ENCODE assay signal across 8 cellular contexts in genomic region chr20:57388953-57389694, GRCh38. TPM values are rescaled to one million over a fixed set of nuclear protein-coding genes. Genes with fewer than 3 reads are reported as not detected.
A peak's percentile ranks its signal among the peaks of the same experiment; 100 is the strongest.
DNase-seq lines count a peak whose midpoint lies in the region; ATAC-seq, FAIRE-seq and TF ChIP-seq lines count a peak whose summit lies in the region.

No MANE protein-coding gene starts in this region.

- peak overlapping the region; percentile 82 to 86 (median 84) for H3K4me3 Mint-ChIP-seq in immature natural killer cell

- FAIRE-seq in bronchial epithelial cell (lab: Jason Lieb, UNC): no peak

- TF ChIP-seq CTCF in GM12872 (IDR thresholded peaks at IDR 0.05; ENCODE audit: insufficient read depth, low read depth, low read length) (peak; percentile 71), bronchial epithelial cell (IDR thresholded peaks at IDR 0.05; ENCODE audit: insufficient read depth, low read length, severe bottlenecking) (peak; percentile 21)

- ATAC-seq in HG03135 (IDR thresholded peaks at IDR 0.05; ENCODE audit: unreplicated experiment): no peak

- H3K4me3 ChIP-seq in bronchial epithelial cell (ENCODE audit: low read depth, low read length): peak overlapping the region; percentile 25

- peaks cover 5 to 13% (median 5%) of the 10 kb centered on the region in 3 donors for H3K36me3 Mint-ChIP-seq in immature natural killer cell

- H3K9me3 Mint-ChIP-seq in immature natural killer cell: no peaks in the 10 kb centered on the region

- H3K36me3 ChIP-seq in bronchial epithelial cell (ENCODE audit: control insufficient read depth, insufficient read depth, low read length): peaks cover 5% of the 10 kb centered on the region

- peak overlapping the region; percentile 66 to 95 (median 93) for H3K27ac Mint-ChIP-seq in immature natural killer cell

- H3K27me3 ChIP-seq in bronchial epithelial cell (ENCODE audit: control insufficient read depth, insufficient read depth, low read length): no peaks in the 10 kb centered on the region

- DNase-seq in HT-29 (ENCODE audit: low spot score): peak; percentile 90
- DNase-seq in T-helper 9 cell: peak; percentile 44
- DNase-seq in bronchial epithelial cell (ENCODE audit: low read depth): peak; percentile 46
- DNase-seq in immature natural killer cell: peak; percentile 68 to 70 (median 69)
- DNase-seq in stimulated activated CD4-positive, alpha-beta T cell treated with anti-CD3 and anti-CD28 coated beads, Interleukin-12 subunit alpha, Interleukin-12 subunit beta, amount 100 ng/mL, for 48 hours (ENCODE audit: low read depth in 2 of 3, low spot score in 1 of 3): peak; percentile 44 to 57 (median 51)
- DNase-seq in NK-92 (lab: John Stamatoyannopoulos, UW; ENCODE audit: unreplicated experiment): no peak

- peaks cover 38 to 47% of the 10 kb centered on the region in 2 donors for H3K4me1 Mint-ChIP-seq in immature natural killer cell

- peaks cover 32 to 58% (median 42%) of the 10 kb centered on the region in 3 donors for H3K27me3 Mint-ChIP-seq in immature natural killer cell (ENCODE audit: low read depth in 3 of 3)

RNA-seq across cellular contexts. Expression of gene RBM38, which starts 2.1 kb away (rescaled TPM):
- 98.7 and 102 TPM in 2 replicates for total RNA-seq in HT-29 (2014; rRNA removed; shearing (Covaris generic))
- 6.8 and 7.6 TPM in 2 replicates for total RNA-seq in bronchial epithelial cell
- polyA plus RNA-seq in immature natural killer cell: 10 to 100 TPM; 43.6 to 89.1 (median 80.4) TPM

RNA-seq across cellular contexts. Expression of gene RAE1, which starts 38.1 kb away (rescaled TPM):
- total RNA-seq in HT-29 (2014; rRNA removed; shearing (Covaris generic)): 57.7 and 67.9 TPM in 2 replicates
- 21.6 and 25.1 TPM in 2 replicates for total RNA-seq in bronchial epithelial cell
- polyA plus RNA-seq in immature natural killer cell: 10 to 100 TPM; 35.7 to 54.5 (median 40.3) TPM

RNA-seq across cellular contexts. Expression of gene SPO11, which starts 59.5 kb away (rescaled TPM):
- total RNA-seq in HT-29 (2014; rRNA removed; shearing (Covaris generic)): not detected in 2 replicates
- not detected in 2 replicates for total RNA-seq in bronchial epithelial cell
- polyA plus RNA-seq in immature natural killer cell: not detected

Comparison
In these comparisons a context has a peak if more than half of its experiments do, and no peak if none do; other contexts are left out.
1. RNA of gene RBM38, which starts 2.1 kb away (total RNA-seq): 98.7 to 102 TPM in HT-29; 6.8 to 7.6 TPM in bronchial epithelial cell; every median in the first group is over 10 times any median in the second.